8 cellular contexts compared by ENCODE assay signal in genomic region chr12:50024804-50025186, GRCh38. TPM values are rescaled to one million over a fixed set of nuclear protein-coding genes. Genes with fewer than 3 reads are reported as not detected.
DNase-seq lines count a peak whose midpoint lies in the region; ATAC-seq, FAIRE-seq and TF ChIP-seq lines count a peak whose summit lies in the region.

No MANE protein-coding gene starts in this region.

- H3K36me3 ChIP-seq in gastroesophageal sphincter (no peaks in the 10 kb centered on the region), gastrocnemius medialis (no peaks in the 10 kb centered on the region)

- no peak for TF ChIP-seq CTCF in gastroesophageal sphincter (IDR thresholded peaks at IDR 0.05)
- TF ChIP-seq CTCF in gastrocnemius medialis (IDR thresholded peaks at IDR 0.05 in 4 of 5, conservative IDR thresholded peaks at IDR 0.05 in 1 of 5), result no peak
- no peak for TF ChIP-seq CTCF in D721Med (IDR thresholded peaks at IDR 0.05; ENCODE audit: insufficient read depth, missing control alignments)

- peak in 2 of 3 experiments; percentile 70 for DNase-seq in NCI-H1417 (lab: John Stamatoyannopoulos, UW)
- DNase-seq in NCI-H1417 treated with DMSO at 0.1 percent for 48 hours (lab: John Stamatoyannopoulos, UW), result no peak
- DNase-seq in SW480 (ENCODE audit: low spot score), result peak; percentile 33
- DNase-seq in gastrocnemius medialis, result no peak
- DNase-seq in NCI-H128 (lab: John Stamatoyannopoulos, UW; ENCODE audit: unreplicated experiment), result no peak
- no peak for DNase-seq in D721Med (ENCODE audit: insufficient read length, low spot score)

- peaks cover 0 to 20% (median 3%) of the 10 kb centered on the region in 3 donors for H3K4me1 ChIP-seq in gastroesophageal sphincter
- peaks cover 6 to 11% of the 10 kb centered on the region in 2 donors for H3K4me1 ChIP-seq in gastrocnemius medialis

- TF ChIP-seq EP300 in gastroesophageal sphincter (IDR thresholded peaks at IDR 0.05), result no peak

- H3K4me3 ChIP-seq in gastroesophageal sphincter (peak overlapping the region; percentile 64 to 82), gastrocnemius medialis (peak overlapping the region; percentile 61 to 77 (median 66))

- H3K9me3 ChIP-seq in gastroesophageal sphincter (no peaks in the 10 kb centered on the region), gastrocnemius medialis (no peaks in the 10 kb centered on the region)

- in situ Hi-C loops in gastrocnemius medialis (cut with MboI; ENCODE audit: low sequenced_read_pairs in 4 of 4), result no loop called here

- FAIRE-seq in D721Med (lab: Jason Lieb, UNC), result no peak

- intact Hi-C loops in gastrocnemius medialis (cut with DNase I; ENCODE audit: low total_unique reads), result loop anchor here (1.0 to 5.0 kb wide), 2 partner anchors 87 to 143 kb away; partner anchors contain the start of gene CERS5

- 2 to 4% methylated on average over 6 to 10 of the region's 16 CpGs for WGBS in gastroesophageal sphincter (ENCODE audit: low coverage in 1 of 2), 2 donors

- H3K27ac ChIP-seq in gastroesophageal sphincter (peak overlapping the region in 3 of 4 donors; percentile 64 to 80 (median 66)), gastrocnemius medialis (peak overlapping the region; percentile 32 to 67 (median 57))

- TF ChIP-seq POLR2A in gastroesophageal sphincter (IDR thresholded peaks at IDR 0.05) (no peak), gastrocnemius medialis (IDR thresholded peaks at IDR 0.05) (no peak)

- ATAC-seq in HG02885 (IDR thresholded peaks at IDR 0.05; ENCODE audit: poor library complexity, unreplicated experiment), result peak; percentile 23
- ATAC-seq in gastroesophageal sphincter, result peak; percentile 7
- no peak for ATAC-seq in gastrocnemius medialis

- H3K27me3 ChIP-seq in gastroesophageal sphincter, result no peaks in the 10 kb centered on the region
- no peaks in the 10 kb centered on the region for H3K27me3 ChIP-seq in gastrocnemius medialis

RNA-seq across cellular contexts. Expression of gene RACGAP1, which starts 0.5 kb away (rescaled TPM):
- total RNA-seq in gastroesophageal sphincter (10 to 100 TPM; 10.5 to 23.7 (median 13.1) TPM), gastrocnemius medialis (10 to 100 TPM in 1 of 4 donors, 1 to 10 TPM in 3; 5.6 to 13.3 (median 6.5) TPM)

RNA-seq across cellular contexts. Expression of gene ASIC1, which starts 32.6 kb away (rescaled TPM):
- total RNA-seq in gastroesophageal sphincter (1 to 10 TPM in 3 of 4 donors, under 1 TPM in 1; 0.82 to 4.9 (median 3.1) TPM), gastrocnemius medialis (under 1 TPM in 2 of 4 donors, not detected in 2; 0.15 to 0.53 TPM)

RNA-seq across cellular contexts. Expression of gene AQP6, which starts 52.0 kb away (rescaled TPM):
- total RNA-seq in gastroesophageal sphincter (not detected), gastrocnemius medialis (not detected)

Comparison
In these comparisons a context has a peak if more than half of its experiments do, and no peak if none do; other contexts are left out.
1. DNase-seq: peak in NCI-H1417 (2 of 3) and SW480 (single experiment); none in NCI-H1417 treated with DMSO at 0.1 percent for 48 hours (single experiment), gastrocnemius medialis (0 of 2), NCI-H128 (single experiment) and D721Med (single experiment).
2. ATAC-seq: peak in HG02885 (single experiment) and gastroesophageal sphincter (single experiment); none in gastrocnemius medialis (0 of 2).